Comparison of ENCODE assay signal across 1 cellular context in genomic region chr20:11891081-11891826, GRCh38.
TF ChIP-seq lines count a peak whose summit lies in the region.

No MANE protein-coding gene starts in this region.

TF ChIP-seq in HEK293, 187 proteins besides CTCF, POLR2A, EP300 and RAD21 (continued from another document):
- TF ChIP-seq ZNF280C (tag by site-specific recombination; IDR thresholded peaks at IDR 0.05), result no peak
- 0 out of 2 replicates have a peak, but pooled peaks have one; percentile 34 for TF ChIP-seq KLF9 (tag by site-specific recombination; IDR thresholded peaks at IDR 0.05; ENCODE audit: low read depth)
- TF ChIP-seq ATF2 (tag by site-specific recombination; IDR thresholded peaks at IDR 0.05; ENCODE audit: low read depth), result no peak
- peak; percentile 50; the same call in 1 of the 2 replicates for TF ChIP-seq GLIS1 (tag by site-specific recombination; IDR thresholded peaks at IDR 0.05)
- TF ChIP-seq KLF16 (tag by site-specific recombination; IDR thresholded peaks at IDR 0.05), result no peak
- TF ChIP-seq ZNF600 (tag by site-specific recombination; IDR thresholded peaks at IDR 0.05), result no peak
- TF ChIP-seq ZNF747 (tag by site-specific recombination; IDR thresholded peaks at IDR 0.05), result no peak
- peak; percentile 38; the same call in 1 of the 2 replicates for TF ChIP-seq GLIS2 (tag by site-specific recombination; IDR thresholded peaks at IDR 0.05)
- no peak for TF ChIP-seq ZNF362 (tag by site-specific recombination; IDR thresholded peaks at IDR 0.05)
- peak; percentile 87 for TF ChIP-seq ZNF37A (tag by site-specific recombination; IDR thresholded peaks at IDR 0.05)
- TF ChIP-seq SCRT2 (tag by site-specific recombination; IDR thresholded peaks at IDR 0.05), result no peak
- peak; percentile 55 for TF ChIP-seq ZNF335 (tag by site-specific recombination; conservative IDR thresholded peaks at IDR 0.05)
- TF ChIP-seq KLF8 (tag by site-specific recombination; IDR thresholded peaks at IDR 0.05), result no peak; the same call in 1 of the 2 replicates
- TF ChIP-seq ZFP69B (tag by site-specific recombination; IDR thresholded peaks at IDR 0.05), result no peak
- no peak for TF ChIP-seq PRDM6 (tag by site-specific recombination; IDR thresholded peaks at IDR 0.05)
- no peak for TF ChIP-seq ZNF423 (tag by site-specific recombination; IDR thresholded peaks at IDR 0.05)
- no peak for TF ChIP-seq ZNF792 (tag by site-specific recombination; IDR thresholded peaks at IDR 0.05)
- TF ChIP-seq REST (tag by site-specific recombination; IDR thresholded peaks at IDR 0.05), result no peak
- TF ChIP-seq KLF17 (tag by site-specific recombination; IDR thresholded peaks at IDR 0.05), result no peak
- no peak for TF ChIP-seq ZNF311 (tag by site-specific recombination; IDR thresholded peaks at IDR 0.05; ENCODE audit: borderline replicate concordance)
- no peak for TF ChIP-seq ZNF658 (tag by site-specific recombination; IDR thresholded peaks at IDR 0.05)
- TF ChIP-seq ZNF146 (tag by site-specific recombination; IDR thresholded peaks at IDR 0.05), result no peak
- TF ChIP-seq ZNF549 (tag by site-specific recombination; IDR thresholded peaks at IDR 0.05), result no peak
- TF ChIP-seq ZNF155 (tag by site-specific recombination; IDR thresholded peaks at IDR 0.05), result no peak
- TF ChIP-seq ZNF830 (tag by site-specific recombination; IDR thresholded peaks at IDR 0.05; ENCODE audit: low read depth), result no peak
- TF ChIP-seq ZXDB (tag by site-specific recombination; IDR thresholded peaks at IDR 0.05), result no peak
